Comparison of ENCODE assay signal across 1 cellular context in the genomic region with DNA sequence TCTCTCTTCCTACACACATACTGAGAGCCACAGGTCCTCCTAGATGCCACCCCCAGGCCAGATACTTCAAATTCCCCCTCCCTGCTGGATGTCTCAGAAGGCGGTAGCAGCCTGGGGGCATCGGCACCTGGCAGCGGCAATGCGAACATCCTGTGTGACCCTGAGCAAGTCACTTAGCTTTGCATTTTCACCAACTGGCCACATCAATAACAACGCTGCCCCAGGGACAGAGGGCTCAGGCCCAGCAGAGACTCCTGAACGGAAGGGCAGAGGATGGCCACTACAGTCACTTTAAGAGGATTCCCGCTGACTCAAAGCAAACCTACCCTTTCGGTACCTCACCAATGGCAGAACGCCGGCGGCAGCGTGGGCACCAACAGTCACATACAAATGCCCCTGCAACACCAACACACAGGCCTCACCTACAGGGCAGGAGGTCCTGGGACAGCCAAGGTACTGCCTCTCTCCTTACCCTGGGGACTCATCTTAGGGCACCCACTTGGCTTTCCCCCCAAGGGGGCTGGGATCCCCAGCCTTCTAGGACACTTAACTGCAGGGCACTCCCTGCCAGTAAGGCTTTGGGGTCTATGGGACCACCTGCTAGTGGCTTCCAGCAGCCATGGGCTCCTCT.
TF ChIP-seq lines count a peak whose summit lies in the region.

No MANE protein-coding gene starts in this region.

TF ChIP-seq in GM12878, 131 proteins besides CTCF, POLR2A, EP300 and RAD21 (continued from another document):
- TF ChIP-seq, protein P1, sequence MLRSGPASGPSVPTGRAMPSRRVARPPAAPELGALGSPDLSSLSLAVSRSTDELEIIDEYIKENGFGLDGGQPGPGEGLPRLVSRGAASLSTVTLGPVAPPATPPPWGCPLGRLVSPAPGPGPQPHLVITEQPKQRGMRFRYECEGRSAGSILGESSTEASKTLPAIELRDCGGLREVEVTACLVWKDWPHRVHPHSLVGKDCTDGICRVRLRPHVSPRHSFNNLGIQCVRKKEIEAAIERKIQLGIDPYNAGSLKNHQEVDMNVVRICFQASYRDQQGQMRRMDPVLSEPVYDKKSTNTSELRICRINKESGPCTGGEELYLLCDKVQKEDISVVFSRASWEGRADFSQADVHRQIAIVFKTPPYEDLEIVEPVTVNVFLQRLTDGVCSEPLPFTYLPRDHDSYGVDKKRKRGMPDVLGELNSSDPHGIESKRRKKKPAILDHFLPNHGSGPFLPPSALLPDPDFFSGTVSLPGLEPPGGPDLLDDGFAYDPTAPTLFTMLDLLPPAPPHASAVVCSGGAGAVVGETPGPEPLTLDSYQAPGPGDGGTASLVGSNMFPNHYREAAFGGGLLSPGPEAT (IDR thresholded peaks at IDR 0.05; ENCODE audit: low read depth): no peak
- TF ChIP-seq TCF7 (IDR thresholded peaks at IDR 0.05; ENCODE audit: borderline replicate concordance) (no peak), ZNF622 (IDR thresholded peaks at IDR 0.05) (no peak), RUNX3 (IDR thresholded peaks at IDR 0.05; ENCODE audit: low read length) (no peak), GATAD2B (conservative IDR thresholded peaks at IDR 0.05; ENCODE audit: low read depth) (no peak), CHD2 (IDR thresholded peaks at IDR 0.05; ENCODE audit: borderline replicate concordance, low read depth, low read length) (no peak), CREM (IDR thresholded peaks at IDR 0.05; ENCODE audit: low read depth) (no peak), LARP7 (IDR thresholded peaks at IDR 0.05) (no peak), SMC3 (IDR thresholded peaks at IDR 0.05; ENCODE audit: borderline replicate concordance, low read length) (no peak), KDM1A (IDR thresholded peaks at IDR 0.05; ENCODE audit: borderline replicate concordance) (no peak)
- TF ChIP-seq, protein P2, sequence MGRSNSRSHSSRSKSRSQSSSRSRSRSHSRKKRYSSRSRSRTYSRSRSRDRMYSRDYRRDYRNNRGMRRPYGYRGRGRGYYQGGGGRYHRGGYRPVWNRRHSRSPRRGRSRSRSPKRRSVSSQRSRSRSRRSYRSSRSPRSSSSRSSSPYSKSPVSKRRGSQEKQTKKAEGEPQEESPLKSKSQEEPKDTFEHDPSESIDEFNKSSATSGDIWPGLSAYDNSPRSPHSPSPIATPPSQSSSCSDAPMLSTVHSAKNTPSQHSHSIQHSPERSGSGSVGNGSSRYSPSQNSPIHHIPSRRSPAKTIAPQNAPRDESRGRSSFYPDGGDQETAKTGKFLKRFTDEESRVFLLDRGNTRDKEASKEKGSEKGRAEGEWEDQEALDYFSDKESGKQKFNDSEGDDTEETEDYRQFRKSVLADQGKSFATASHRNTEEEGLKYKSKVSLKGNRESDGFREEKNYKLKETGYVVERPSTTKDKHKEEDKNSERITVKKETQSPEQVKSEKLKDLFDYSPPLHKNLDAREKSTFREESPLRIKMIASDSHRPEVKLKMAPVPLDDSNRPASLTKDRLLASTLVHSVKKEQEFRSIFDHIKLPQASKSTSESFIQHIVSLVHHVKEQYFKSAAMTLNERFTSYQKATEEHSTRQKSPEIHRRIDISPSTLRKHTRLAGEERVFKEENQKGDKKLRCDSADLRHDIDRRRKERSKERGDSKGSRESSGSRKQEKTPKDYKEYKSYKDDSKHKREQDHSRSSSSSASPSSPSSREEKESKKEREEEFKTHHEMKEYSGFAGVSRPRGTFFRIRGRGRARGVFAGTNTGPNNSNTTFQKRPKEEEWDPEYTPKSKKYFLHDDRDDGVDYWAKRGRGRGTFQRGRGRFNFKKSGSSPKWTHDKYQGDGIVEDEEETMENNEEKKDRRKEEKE (IDR thresholded peaks at IDR 0.05): no peak
- TF ChIP-seq, protein P3, sequence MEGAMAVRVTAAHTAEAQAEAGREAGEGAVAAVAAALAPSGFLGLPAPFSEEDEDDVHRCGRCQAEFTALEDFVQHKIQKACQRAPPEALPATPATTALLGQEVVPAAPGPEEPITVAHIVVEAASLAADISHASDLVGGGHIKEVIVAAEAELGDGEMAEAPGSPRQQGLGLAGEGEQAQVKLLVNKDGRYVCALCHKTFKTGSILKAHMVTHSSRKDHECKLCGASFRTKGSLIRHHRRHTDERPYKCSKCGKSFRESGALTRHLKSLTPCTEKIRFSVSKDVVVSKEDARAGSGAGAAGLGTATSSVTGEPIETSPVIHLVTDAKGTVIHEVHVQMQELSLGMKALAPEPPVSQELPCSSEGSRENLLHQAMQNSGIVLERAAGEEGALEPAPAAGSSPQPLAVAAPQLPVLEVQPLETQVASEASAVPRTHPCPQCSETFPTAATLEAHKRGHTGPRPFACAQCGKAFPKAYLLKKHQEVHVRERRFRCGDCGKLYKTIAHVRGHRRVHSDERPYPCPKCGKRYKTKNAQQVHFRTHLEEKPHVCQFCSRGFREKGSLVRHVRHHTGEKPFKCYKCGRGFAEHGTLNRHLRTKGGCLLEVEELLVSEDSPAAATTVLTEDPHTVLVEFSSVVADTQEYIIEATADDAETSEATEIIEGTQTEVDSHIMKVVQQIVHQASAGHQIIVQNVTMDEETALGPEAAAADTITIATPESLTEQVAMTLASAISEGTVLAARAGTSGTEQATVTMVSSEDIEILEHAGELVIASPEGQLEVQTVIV (IDR thresholded peaks at IDR 0.05; ENCODE audit: borderline replicate concordance, partially characterized antibody): no peak
